In genomic region chr10:68901106-68901927, GRCh38 we compare ENCODE assay signal across 1 cellular context.
TF ChIP-seq lines count a peak whose summit lies in the region.

Gene DDX50 (plus strand): TSS chr10:68901315. CDS start chr10:68901385, 70 bp downstream.

TF ChIP-seq in HepG2, 621 proteins besides CTCF, POLR2A, EP300 and RAD21 (continued from another document):
- TF ChIP-seq, protein P1, sequence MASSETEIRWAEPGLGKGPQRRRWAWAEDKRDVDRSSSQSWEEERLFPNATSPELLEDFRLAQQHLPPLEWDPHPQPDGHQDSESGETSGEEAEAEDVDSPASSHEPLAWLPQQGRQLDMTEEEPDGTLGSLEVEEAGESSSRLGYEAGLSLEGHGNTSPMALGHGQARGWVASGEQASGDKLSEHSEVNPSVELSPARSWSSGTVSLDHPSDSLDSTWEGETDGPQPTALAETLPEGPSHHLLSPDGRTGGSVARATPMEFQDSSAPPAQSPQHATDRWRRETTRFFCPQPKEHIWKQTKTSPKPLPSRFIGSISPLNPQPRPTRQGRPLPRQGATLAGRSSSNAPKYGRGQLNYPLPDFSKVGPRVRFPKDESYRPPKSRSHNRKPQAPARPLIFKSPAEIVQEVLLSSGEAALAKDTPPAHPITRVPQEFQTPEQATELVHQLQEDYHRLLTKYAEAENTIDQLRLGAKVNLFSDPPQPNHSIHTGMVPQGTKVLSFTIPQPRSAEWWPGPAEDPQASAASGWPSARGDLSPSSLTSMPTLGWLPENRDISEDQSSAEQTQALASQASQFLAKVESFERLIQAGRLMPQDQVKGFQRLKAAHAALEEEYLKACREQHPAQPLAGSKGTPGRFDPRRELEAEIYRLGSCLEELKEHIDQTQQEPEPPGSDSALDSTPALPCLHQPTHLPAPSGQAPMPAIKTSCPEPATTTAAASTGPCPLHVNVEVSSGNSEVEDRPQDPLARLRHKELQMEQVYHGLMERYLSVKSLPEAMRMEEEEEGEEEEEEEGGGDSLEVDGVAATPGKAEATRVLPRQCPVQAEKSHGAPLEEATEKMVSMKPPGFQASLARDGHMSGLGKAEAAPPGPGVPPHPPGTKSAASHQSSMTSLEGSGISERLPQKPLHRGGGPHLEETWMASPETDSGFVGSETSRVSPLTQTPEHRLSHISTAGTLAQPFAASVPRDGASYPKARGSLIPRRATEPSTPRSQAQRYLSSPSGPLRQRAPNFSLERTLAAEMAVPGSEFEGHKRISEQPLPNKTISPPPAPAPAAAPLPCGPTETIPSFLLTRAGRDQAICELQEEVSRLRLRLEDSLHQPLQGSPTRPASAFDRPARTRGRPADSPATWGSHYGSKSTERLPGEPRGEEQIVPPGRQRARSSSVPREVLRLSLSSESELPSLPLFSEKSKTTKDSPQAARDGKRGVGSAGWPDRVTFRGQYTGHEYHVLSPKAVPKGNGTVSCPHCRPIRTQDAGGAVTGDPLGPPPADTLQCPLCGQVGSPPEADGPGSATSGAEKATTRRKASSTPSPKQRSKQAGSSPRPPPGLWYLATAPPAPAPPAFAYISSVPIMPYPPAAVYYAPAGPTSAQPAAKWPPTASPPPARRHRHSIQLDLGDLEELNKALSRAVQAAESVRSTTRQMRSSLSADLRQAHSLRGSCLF (CRISPR knock-in tag; IDR thresholded peaks at IDR 0.05; ENCODE audit: borderline replicate concordance) = no peak
- TF ChIP-seq HNRNPUL1 (IDR thresholded peaks at IDR 0.05; ENCODE audit: low read depth, low read length) (no peak), TMF1 (CRISPR knock-in tag; IDR thresholded peaks at IDR 0.05; ENCODE audit: low read depth) (peak; percentile 22; the same call in 1 of the 2 replicates), DNMT3B (CRISPR knock-in tag; conservative IDR thresholded peaks at IDR 0.05) (no peak), MAZ (IDR thresholded peaks at IDR 0.05; ENCODE audit: borderline replicate concordance, low read depth, low read length) (no peak), MAZ (CRISPR knock-in tag; IDR thresholded peaks at IDR 0.05; ENCODE audit: low read depth) (peak; percentile 80), KLF6 (CRISPR knock-in tag; IDR thresholded peaks at IDR 0.05) (no peak), ZNF205 (CRISPR knock-in tag; IDR thresholded peaks at IDR 0.05) (no peak), PBX2 (CRISPR knock-in tag; IDR thresholded peaks at IDR 0.05) (no peak), NR2F6 (IDR thresholded peaks at IDR 0.05) (no peak), NR2F6 (CRISPR knock-in tag; IDR thresholded peaks at IDR 0.05) (no peak), MYPOP (CRISPR knock-in tag; IDR thresholded peaks at IDR 0.05) (peak; percentile 79), BCL6 (CRISPR knock-in tag; IDR thresholded peaks at IDR 0.05) (no peak), MED1 (CRISPR knock-in tag; IDR thresholded peaks at IDR 0.05) (0 out of 2 replicates have a peak, but pooled peaks have one; percentile 32), HNRNPL (IDR thresholded peaks at IDR 0.05; ENCODE audit: low read depth, low read length) (peak; percentile 76; the same call in 1 of the 2 replicates), HDAC2 (CRISPR knock-in tag; IDR thresholded peaks at IDR 0.05) (no peak; the same call in 1 of the 2 replicates), RXRA (CRISPR knock-in tag; IDR thresholded peaks at IDR 0.05) (0 out of 2 replicates have a peak, but pooled peaks have one; percentile 20)
- TF ChIP-seq, protein P2, sequence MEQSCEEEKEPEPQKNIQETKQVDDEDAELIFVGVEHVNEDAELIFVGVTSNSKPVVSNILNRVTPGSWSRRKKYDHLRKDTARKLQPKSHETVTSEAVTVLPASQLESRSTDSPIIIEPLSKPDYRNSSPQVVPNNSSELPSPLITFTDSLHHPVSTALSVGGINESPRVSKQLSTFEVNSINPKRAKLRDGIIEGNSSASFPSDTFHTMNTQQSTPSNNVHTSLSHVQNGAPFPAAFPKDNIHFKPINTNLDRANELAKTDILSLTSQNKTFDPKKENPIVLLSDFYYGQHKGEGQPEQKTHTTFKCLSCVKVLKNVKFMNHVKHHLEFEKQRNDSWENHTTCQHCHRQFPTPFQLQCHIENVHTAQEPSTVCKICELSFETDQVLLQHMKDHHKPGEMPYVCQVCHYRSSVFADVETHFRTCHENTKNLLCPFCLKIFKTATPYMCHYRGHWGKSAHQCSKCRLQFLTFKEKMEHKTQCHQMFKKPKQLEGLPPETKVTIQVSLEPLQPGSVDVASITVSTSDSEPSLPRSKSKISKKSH (CRISPR knock-in tag; IDR thresholded peaks at IDR 0.05; ENCODE audit: borderline replicate concordance) = peak; percentile 61; the same call in 1 of the 2 replicates
- TF ChIP-seq, protein P3, sequence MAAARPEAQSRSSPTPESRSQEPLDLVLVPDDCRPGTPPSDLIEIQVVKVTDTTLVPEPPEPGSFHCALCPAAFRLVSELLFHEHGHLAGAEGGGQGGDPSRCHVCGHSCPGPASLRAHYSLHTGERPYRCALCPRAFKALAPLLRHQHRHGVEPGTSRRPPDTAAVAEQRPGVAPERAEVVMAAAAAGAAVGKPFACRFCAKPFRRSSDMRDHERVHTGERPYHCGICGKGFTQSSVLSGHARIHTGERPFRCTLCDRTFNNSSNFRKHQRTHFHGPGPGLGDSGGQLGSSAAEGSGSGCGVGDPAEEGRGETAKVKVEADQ (CRISPR knock-in tag; IDR thresholded peaks at IDR 0.05; ENCODE audit: borderline replicate concordance) = no peak; the same call in 1 of the 2 replicates
- TF ChIP-seq, protein P4, sequence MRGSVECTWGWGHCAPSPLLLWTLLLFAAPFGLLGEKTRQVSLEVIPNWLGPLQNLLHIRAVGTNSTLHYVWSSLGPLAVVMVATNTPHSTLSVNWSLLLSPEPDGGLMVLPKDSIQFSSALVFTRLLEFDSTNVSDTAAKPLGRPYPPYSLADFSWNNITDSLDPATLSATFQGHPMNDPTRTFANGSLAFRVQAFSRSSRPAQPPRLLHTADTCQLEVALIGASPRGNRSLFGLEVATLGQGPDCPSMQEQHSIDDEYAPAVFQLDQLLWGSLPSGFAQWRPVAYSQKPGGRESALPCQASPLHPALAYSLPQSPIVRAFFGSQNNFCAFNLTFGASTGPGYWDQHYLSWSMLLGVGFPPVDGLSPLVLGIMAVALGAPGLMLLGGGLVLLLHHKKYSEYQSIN (CRISPR knock-in tag; IDR thresholded peaks at IDR 0.05; ENCODE audit: borderline replicate concordance) = no peak
- TF ChIP-seq, protein P5, sequence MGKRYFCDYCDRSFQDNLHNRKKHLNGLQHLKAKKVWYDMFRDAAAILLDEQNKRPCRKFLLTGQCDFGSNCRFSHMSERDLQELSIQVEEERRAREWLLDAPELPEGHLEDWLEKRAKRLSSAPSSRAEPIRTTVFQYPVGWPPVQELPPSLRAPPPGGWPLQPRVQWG (CRISPR knock-in tag; IDR thresholded peaks at IDR 0.05; ENCODE audit: borderline replicate concordance, low read depth) = no peak
